2 cellular contexts compared by ENCODE assay signal in the genomic region with DNA sequence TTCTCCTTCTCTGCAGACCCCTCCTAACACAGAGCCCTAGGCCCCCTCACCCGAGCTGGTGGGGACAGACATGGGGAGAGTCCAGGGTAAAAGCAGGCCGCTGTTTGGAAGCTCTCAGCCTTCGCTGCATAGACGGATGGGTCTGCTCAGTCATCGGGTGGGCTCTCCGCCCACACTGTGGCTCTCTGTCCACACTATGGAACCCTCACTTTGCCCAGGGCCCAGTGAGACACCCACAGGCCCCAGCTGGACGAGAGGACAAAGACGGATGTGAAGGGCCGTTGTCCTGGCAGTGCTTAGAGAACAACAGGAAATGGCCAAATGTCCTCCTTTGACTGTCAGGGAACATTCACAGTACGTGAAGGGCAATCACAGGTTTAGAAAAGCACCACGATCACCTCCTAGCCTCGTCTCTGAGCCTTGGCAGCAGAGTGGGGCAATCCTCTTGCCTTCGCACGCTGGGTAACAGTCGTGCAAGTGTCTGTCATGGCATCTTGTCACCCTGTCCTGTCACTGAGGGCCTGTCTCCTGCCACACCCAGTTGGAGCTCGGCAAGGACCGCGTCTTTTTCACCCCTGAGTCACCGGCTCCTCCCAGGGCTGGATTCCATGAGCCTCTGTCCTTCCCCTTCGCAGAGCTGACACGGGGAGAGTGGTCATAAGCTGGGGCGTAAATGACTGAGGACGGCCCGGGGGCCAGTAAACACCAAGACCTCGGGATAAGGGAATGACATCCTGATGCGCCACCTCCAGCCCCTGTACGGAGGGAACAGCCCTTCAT.
TF ChIP-seq lines count a peak whose summit lies in the region.

No MANE protein-coding gene starts in this region.

TF ChIP-seq in IMR-90, 13 proteins besides CTCF, POLR2A, EP300 and RAD21:
- TF ChIP-seq ELK1 (IDR thresholded peaks at IDR 0.05; ENCODE audit: borderline replicate concordance, low read depth, low read length) (no peak), MAZ (IDR thresholded peaks at IDR 0.05; ENCODE audit: borderline replicate concordance, low read depth, low read length) (no peak), USF2 (IDR thresholded peaks at IDR 0.05; ENCODE audit: low read depth, low read length) (no peak), CHD1 (IDR thresholded peaks at IDR 0.05; ENCODE audit: low read depth, low read length) (no peak), SMC3 (IDR thresholded peaks at IDR 0.05; ENCODE audit: low read depth, low read length) (no peak), CEBPB (IDR thresholded peaks at IDR 0.05; ENCODE audit: low read depth, low read length) (no peak), MAFK (IDR thresholded peaks at IDR 0.05; ENCODE audit: low read depth, low read length) (no peak), BHLHE40 (IDR thresholded peaks at IDR 0.05; ENCODE audit: low read depth, low read length) (no peak), RFX5 (IDR thresholded peaks at IDR 0.05; ENCODE audit: low read depth, low read length) (no peak)

TF ChIP-seq in H1, 55 proteins besides CTCF, POLR2A, EP300 and RAD21:
- no peak for TF ChIP-seq CBX8 (IDR thresholded peaks at IDR 0.05; ENCODE audit: borderline replicate concordance, low read depth, low read length)
- TF ChIP-seq BCL11A (IDR thresholded peaks at IDR 0.05; ENCODE audit: low read depth in 2 of 2, low read length in 2 of 2): no peak
- TF ChIP-seq HDAC6 (IDR thresholded peaks at IDR 0.05; ENCODE audit: low read depth, low read length): no peak
- TF ChIP-seq HDAC2 (IDR thresholded peaks at IDR 0.05; ENCODE audit: borderline replicate concordance in 1 of 2, low read depth in 2 of 2, low read length in 2 of 2): no peak
- no peak for TF ChIP-seq SRF (IDR thresholded peaks at IDR 0.05; ENCODE audit: low read depth, low read length)
